In the genomic region with DNA sequence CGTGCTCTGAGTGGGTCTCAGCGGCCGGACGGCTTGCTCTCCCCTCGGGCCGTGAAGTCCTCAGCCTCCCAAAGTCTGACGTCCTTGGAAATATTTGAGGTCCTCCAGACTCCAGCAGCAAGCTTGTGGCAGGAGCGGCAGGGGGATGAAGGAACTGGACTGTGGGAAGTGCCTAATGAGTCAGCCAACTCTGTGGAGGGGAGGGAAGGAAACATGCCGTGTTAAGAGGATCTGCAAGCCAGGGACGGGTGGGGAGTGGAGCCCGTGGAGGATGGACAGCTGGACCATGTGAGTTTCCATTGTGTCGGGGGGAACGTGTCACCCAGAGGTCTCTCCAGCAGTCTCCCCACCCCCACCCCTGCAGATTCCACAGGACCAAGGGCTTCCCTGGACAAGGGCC, we compare ENCODE assay signal across 1 cellular context.
TF ChIP-seq lines count a peak whose summit lies in the region.

No MANE protein-coding gene starts in this region.

TF ChIP-seq in endothelial cell of umbilical vein, 7 proteins besides CTCF, POLR2A, EP300 and RAD21:
- TF ChIP-seq GATA2 (IDR thresholded peaks at IDR 0.05; ENCODE audit: insufficient read depth, insufficient read length, low read depth, low read length) (no peak), POLR2AphosphoS5 (IDR thresholded peaks at IDR 0.05; ENCODE audit: insufficient read depth, low read depth, low read length) (no peak), FOS (IDR thresholded peaks at IDR 0.05; ENCODE audit: borderline replicate concordance, insufficient read depth, low read length) (peak; percentile 55)
TF ChIP-seq in endothelial cell of umbilical vein: peak in this region for 1.
